ENCODE assay signal across 12 cellular contexts in genomic region chr13:97249797-97250495, GRCh38. TPM values are rescaled to one million over a fixed set of nuclear protein-coding genes. Genes with fewer than 3 reads are reported as not detected.
DNase-seq lines count a peak whose midpoint lies in the region; ATAC-seq and TF ChIP-seq lines count a peak whose summit lies in the region.
"Had no signal": no experiment of that assay in that cellular context is flagged by ENCODE, and none has a peak within 500 bp of the region (broad histone marks: within the 10 kb centered on the region; RNA-seq: fewer than 3 reads in every experiment).

No MANE protein-coding gene starts in this region.

- TF ChIP-seq POLR2A in esophagus muscularis mucosa (IDR thresholded peaks at IDR 0.05; ENCODE audit: low read depth) (no peak), transverse colon (IDR thresholded peaks at IDR 0.05) (no peak)

- H3K36me3 ChIP-seq in esophagus muscularis mucosa (no peaks in the 10 kb centered on the region), muscle layer of colon (ENCODE audit: insufficient read depth, low read length) (no peaks in the 10 kb centered on the region), transverse colon (no peaks in the 10 kb centered on the region)
- H3K36me3 ChIP-seq: pancreas had no signal

- H3K4me1 ChIP-seq in esophagus muscularis mucosa (peaks cover 68 to 96% (median 79%) of the 10 kb centered on the region in 4 donors), muscle layer of colon (ENCODE audit: insufficient read depth, low read length) (peaks cover 48% of the 10 kb centered on the region), transverse colon (peaks cover 12 to 62% (median 22%) of the 10 kb centered on the region in 4 donors)

- peak overlapping the region; percentile 71 for H3K27ac Mint-ChIP-seq in T-helper 17 cell
- no peak overlapping the region for H3K27ac Mint-ChIP-seq in activated CD8-positive, alpha-beta T cell treated with anti-CD3 and anti-CD28 coated beads for 36 hours
- H3K27ac Mint-ChIP-seq: activated naive CD8-positive, alpha-beta T cell treated with anti-CD3 and anti-CD28 coated beads, Interleukin-2, amount 10 ng/mL, durations not matched to agents 7 days and 5 days had no signal

- H3K4me3 ChIP-seq in esophagus muscularis mucosa = peak overlapping the region in 1 of 4 donors; percentile 9
- no peak overlapping the region for H3K4me3 ChIP-seq in muscle layer of colon (ENCODE audit: low read depth in 1 of 2, low read length in 2 of 2)
- H3K4me3 ChIP-seq in transverse colon = no peak overlapping the region
- no peak overlapping the region for H3K4me3 ChIP-seq in foreskin fibroblast (ENCODE audit: low read depth in 1 of 2, low read length in 2 of 2)
- H3K4me3 ChIP-seq: pancreas had no signal

- TF ChIP-seq CTCF in esophagus muscularis mucosa (IDR thresholded peaks at IDR 0.05) = no peak
- no peak for TF ChIP-seq CTCF in transverse colon (IDR thresholded peaks at IDR 0.05)
- TF ChIP-seq CTCF in activated CD8-positive, alpha-beta T cell treated with anti-CD3 and anti-CD28 coated beads for 36 hours (IDR thresholded peaks at IDR 0.05) = no peak
- no peak for TF ChIP-seq CTCF in foreskin fibroblast (IDR thresholded peaks at IDR 0.05; ENCODE audit: low read depth, low read length)

- H3K9me3 ChIP-seq in T-helper 17 cell (ENCODE audit: control insufficient read depth, low read length, poor library complexity, severe bottlenecking) = no peaks in the 10 kb centered on the region
- H3K9me3 ChIP-seq in esophagus muscularis mucosa = no peaks in the 10 kb centered on the region
- H3K9me3 ChIP-seq in muscle layer of colon (ENCODE audit: low read length) = no peaks in the 10 kb centered on the region
- H3K9me3 ChIP-seq in transverse colon = no peaks in the 10 kb centered on the region
- H3K9me3 ChIP-seq: pancreas had no signal

- peak overlapping the region; percentile 75 to 79 (median 76) for H3K27ac ChIP-seq in esophagus muscularis mucosa (replicated peaks in 1 of 4)
- H3K27ac ChIP-seq in muscle layer of colon (ENCODE audit: low read depth, low read length) = peak overlapping the region; percentile 19
- peak overlapping the region; percentile 52 to 73 (median 60) for H3K27ac ChIP-seq in transverse colon
- H3K27ac ChIP-seq: HL-60 had no signal

- 24% methylated on average over 3 of the region's 3 CpGs for WGBS in esophagus muscularis mucosa
- 64 to 74% methylated on average over 3 of the region's 3 CpGs for WGBS in transverse colon (ENCODE audit: low coverage in 1 of 2), 2 donors

- in situ Hi-C loops in transverse colon (cut with MboI; ENCODE audit: low pct_ligation_motif_present in 1 of 4, low pct_unique_long_range_greater_than_20kb in 1 of 4, low sequenced_read_pairs in 3 of 4) = no loop called here

- ATAC-seq in T-helper 17 cell = no peak
- ATAC-seq in activated CD8-positive, alpha-beta T cell treated with anti-CD3 and anti-CD28 coated beads for 36 hours = no peak

- H3K4me3 Mint-ChIP-seq in T-helper 17 cell = peak overlapping the region; percentile 34
- H3K4me3 Mint-ChIP-seq in activated CD8-positive, alpha-beta T cell treated with anti-CD3 and anti-CD28 coated beads for 36 hours = no peak overlapping the region
- H3K4me3 Mint-ChIP-seq: activated naive CD8-positive, alpha-beta T cell treated with anti-CD3 and anti-CD28 coated beads, Interleukin-2, amount 10 ng/mL, durations not matched to agents 7 days and 5 days had no signal

- no peak overlapping the region for H3K9ac ChIP-seq in muscle layer of colon (ENCODE audit: low read length)

- POLR2A ChIA-PET in activated CD8-positive, alpha-beta T cell treated with anti-CD3 and anti-CD28 coated beads for 36 hours (lab: Charles Lee) = interaction anchor here (0.7 kb wide), 1 partner anchor 108 kb away, joined by 3 read pairs; no protein-coding TSS in a partner anchor

- H3K4me1 Mint-ChIP-seq in T-helper 17 cell = peaks cover 17% of the 10 kb centered on the region
- H3K4me1 Mint-ChIP-seq in activated CD8-positive, alpha-beta T cell treated with anti-CD3 and anti-CD28 coated beads for 36 hours (ENCODE audit: low read depth) = peaks cover 26% of the 10 kb centered on the region

- CTCF ChIA-PET in activated CD8-positive, alpha-beta T cell treated with anti-CD3 and anti-CD28 coated beads for 36 hours (lab: Charles Lee) = interaction anchor here (1.0 to 1.9 kb wide), 10 partner anchors 10 to 141 kb away, joined by 3 to 11 read pairs (median 4); no protein-coding TSS in a partner anchor

- intact Hi-C loops in esophagus muscularis mucosa (cut with DNase I) (no loop called here), transverse colon (cut with DNase I; ENCODE audit: low total_unique reads) (no loop called here)
- intact Hi-C loops in activated CD8-positive, alpha-beta T cell treated with anti-CD3 and anti-CD28 coated beads for 36 hours (cut with micrococcal nuclease) = no loop called here

- DNase-seq in T-helper 17 cell = no peak
- no peak for DNase-seq in esophagus muscularis mucosa (ENCODE audit: extremely low spot score)
- no peak for DNase-seq in transverse colon
- no peak for DNase-seq in activated gamma-delta T cell (lab: John Stamatoyannopoulos, UW)
- DNase-seq in activated CD8-positive, alpha-beta T cell treated with anti-CD3 and anti-CD28 coated beads for 36 hours = no peak
- DNase-seq in foreskin fibroblast = no peak
- DNase-seq: activated naive CD8-positive, alpha-beta T cell treated with anti-CD3 and anti-CD28 coated beads, Interleukin-2, amount 10 ng/mL, durations not matched to agents 7 days and 5 days; DMS153; NCI-H524; pancreas had no signal

- H3K9me3 Mint-ChIP-seq in activated CD8-positive, alpha-beta T cell treated with anti-CD3 and anti-CD28 coated beads for 36 hours = no peaks in the 10 kb centered on the region
- H3K9me3 Mint-ChIP-seq: activated naive CD8-positive, alpha-beta T cell treated with anti-CD3 and anti-CD28 coated beads, Interleukin-2, amount 10 ng/mL, durations not matched to agents 7 days and 5 days had no signal

- TF ChIP-seq EP300 in esophagus muscularis mucosa (IDR thresholded peaks at IDR 0.05) = no peak
- no peak for TF ChIP-seq EP300 in transverse colon (IDR thresholded peaks at IDR 0.05; ENCODE audit: low read depth)

- no peaks in the 10 kb centered on the region for H3K27me3 Mint-ChIP-seq in T-helper 17 cell
- no peaks in the 10 kb centered on the region for H3K27me3 Mint-ChIP-seq in activated CD8-positive, alpha-beta T cell treated with anti-CD3 and anti-CD28 coated beads for 36 hours
- H3K27me3 Mint-ChIP-seq: activated naive CD8-positive, alpha-beta T cell treated with anti-CD3 and anti-CD28 coated beads, Interleukin-2, amount 10 ng/mL, durations not matched to agents 7 days and 5 days had no signal

- peaks cover 4% of the 10 kb centered on the region for H3K36me3 Mint-ChIP-seq in T-helper 17 cell (ENCODE audit: low read depth)
- H3K36me3 Mint-ChIP-seq in activated CD8-positive, alpha-beta T cell treated with anti-CD3 and anti-CD28 coated beads for 36 hours (ENCODE audit: low read depth) = no peaks in the 10 kb centered on the region

- H3K27me3 ChIP-seq in esophagus muscularis mucosa (no peaks in the 10 kb centered on the region), muscle layer of colon (ENCODE audit: control insufficient read depth in 1 of 2, insufficient read depth in 2 of 2, low read length in 2 of 2) (no peaks in the 10 kb centered on the region), transverse colon (no peaks in the 10 kb centered on the region)
- H3K27me3 ChIP-seq: pancreas had no signal

RNA-seq across cellular contexts. Expression of gene MBNL2, which starts 27.8 kb away (rescaled TPM):
- 10 to 100 TPM; 36.1 to 40.2 TPM for total RNA-seq in T-helper 17 cell
- 100 to 1,000 TPM in 2 of 4 donors, 10 to 100 TPM in 2; 92.8 to 132 (median 101) TPM for total RNA-seq in esophagus muscularis mucosa
- 10 to 100 TPM; 26.9 to 53.7 (median 46.1) TPM for total RNA-seq in transverse colon
- 10 to 100 TPM; 15.8 to 16.1 TPM for total RNA-seq in activated CD8-positive, alpha-beta T cell treated with anti-CD3 and anti-CD28 coated beads for 36 hours

Comparison
In these comparisons a context has a peak if more than half of its experiments do, and no peak if none do; other contexts are left out.
1. H3K27ac ChIP-seq: peak in every context shown above with its lines; median percentile 76 in esophagus muscularis mucosa; 60 in transverse colon; 19 in muscle layer of colon.